Comparison of ENCODE assay signal across 21 cellular contexts in the genomic region with DNA sequence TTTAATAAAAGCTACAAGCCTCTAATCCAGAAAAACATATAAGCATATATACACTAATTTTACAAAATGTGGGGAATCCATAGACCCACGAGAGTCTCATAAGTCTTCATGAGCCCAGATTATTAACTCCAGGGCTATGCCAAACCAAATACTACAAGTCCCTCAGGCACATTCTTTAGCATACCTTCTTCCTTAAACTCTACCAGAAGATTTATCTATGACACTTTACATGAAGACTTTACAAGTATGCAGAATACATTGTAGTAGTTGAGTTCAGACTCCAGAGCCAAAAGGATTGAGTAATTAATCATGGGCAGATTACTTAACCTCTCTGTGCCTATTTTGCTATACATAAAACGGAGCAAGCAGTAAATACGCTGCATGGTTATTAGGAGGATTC.
DNase-seq lines count a peak whose midpoint lies in the region; ATAC-seq, FAIRE-seq and TF ChIP-seq lines count a peak whose summit lies in the region.
"Had no signal": no experiment of that assay in that cellular context is flagged by ENCODE, and none has a peak within 500 bp of the region (broad histone marks: within the 10 kb centered on the region; RNA-seq: fewer than 3 reads in every experiment).

No MANE protein-coding gene starts in this region.

- no peaks in the 10 kb centered on the region for H3K9me3 ChIP-seq in trophoblast cell (ENCODE audit: insufficient read depth, low read depth, low read length)
- H3K9me3 ChIP-seq: HAP-1 had no signal

- H2AK5ac ChIP-seq in trophoblast cell (ENCODE audit: low read length) = no peak overlapping the region

- no peaks in the 10 kb centered on the region for H3K79me2 ChIP-seq in trophoblast cell (ENCODE audit: control insufficient read depth, insufficient read depth, low read length, poor library complexity)

- DNase-seq in EH (ENCODE audit: low read depth) = peak; percentile 0
- DNase-seq in NCI-H226 = peak; percentile 51
- peak; percentile 8 for DNase-seq in bronchial epithelial cell (ENCODE audit: low read depth)
- peak; percentile 7 to 76 for DNase-seq in trophoblast cell
- DNase-seq in NCI-H524 (lab: John Stamatoyannopoulos, UW) = no peak
- DNase-seq in stimulated activated CD4-positive, alpha-beta T cell treated with anti-CD3 and anti-CD28 coated beads, Interleukin-4, amount 100 ng/mL, for 4 hours = no peak
- DNase-seq: C1 segment of cervical spinal cord; CD8-positive, alpha-beta T cell; COR-L47; DMS153; DMS79 treated with DMSO at 0.1 percent for 48 hours; GF-D8; HFFc6 had no signal

- no peak overlapping the region for H2AFZ ChIP-seq in trophoblast cell (ENCODE audit: insufficient read depth, low read length, poor library complexity)

- peaks cover 3% of the 10 kb centered on the region for H3K79me1 ChIP-seq in trophoblast cell (ENCODE audit: low read length)

- no peak for TF ChIP-seq CTCF in bronchial epithelial cell (IDR thresholded peaks at IDR 0.05; ENCODE audit: insufficient read depth, low read length, severe bottlenecking)

- H2BK5ac ChIP-seq in trophoblast cell (ENCODE audit: low read depth, low read length, poor library complexity) = no peak overlapping the region

- H4K91ac ChIP-seq in trophoblast cell (ENCODE audit: low read depth, low read length) = no peak overlapping the region

- H4K8ac ChIP-seq in trophoblast cell (ENCODE audit: low read depth, low read length) = no peak overlapping the region

- H3K4me3 ChIP-seq in bronchial epithelial cell (ENCODE audit: low read depth, low read length) (no peak overlapping the region), trophoblast cell (ENCODE audit: low read depth, low read length) (no peak overlapping the region)
- H3K4me3 ChIP-seq: HAP-1 had no signal

- H3K23ac ChIP-seq in trophoblast cell (ENCODE audit: low read length) = no peak overlapping the region

- WGBS in trophoblast cell (ENCODE audit: extremely low coverage, insufficient coverage, insufficient read length) = no CpG with 5 or more reads among the region's 3 CpGs

- no peak overlapping the region for H3K9ac ChIP-seq in trophoblast cell (ENCODE audit: low read length)

- no peak for ATAC-seq in HG03025 (IDR thresholded peaks at IDR 0.05; ENCODE audit: low FRiP score, unreplicated experiment)
- ATAC-seq: CD8-positive, alpha-beta T cell; HepG2 had no signal

- no peak overlapping the region for H3K4ac ChIP-seq in trophoblast cell (ENCODE audit: low read depth, low read length)

- H3K36me3 ChIP-seq in bronchial epithelial cell (ENCODE audit: control insufficient read depth, insufficient read depth, low read length) (no peaks in the 10 kb centered on the region), trophoblast cell (ENCODE audit: control insufficient read depth in 1 of 2, insufficient read depth in 2 of 2, low read length in 2 of 2) (no peaks in the 10 kb centered on the region)
- H3K36me3 ChIP-seq: HAP-1 had no signal

- H3K27me3 ChIP-seq in bronchial epithelial cell (ENCODE audit: control insufficient read depth, insufficient read depth, low read length) = no peaks in the 10 kb centered on the region
- no peaks in the 10 kb centered on the region for H3K27me3 ChIP-seq in trophoblast cell (ENCODE audit: insufficient read depth, low read length)

- no peak overlapping the region for H3K4me2 ChIP-seq in trophoblast cell (ENCODE audit: low read length)

- no peak overlapping the region for H3K14ac ChIP-seq in trophoblast cell (ENCODE audit: low read length)

- no peak for FAIRE-seq in bronchial epithelial cell (lab: Jason Lieb, UNC)
- FAIRE-seq: A204.1, D721Med, GM19239, H1, HepG2, HTR-8/SVneo had no signal

- H2BK12ac ChIP-seq in trophoblast cell (ENCODE audit: low read length) = no peak overlapping the region

- no peak overlapping the region for H2BK120ac ChIP-seq in trophoblast cell (ENCODE audit: insufficient read depth, low read length, poor library complexity)

- peak overlapping the region; percentile 69 for H3K27ac ChIP-seq in trophoblast cell (ENCODE audit: low read depth, low read length)

- H3K18ac ChIP-seq in trophoblast cell (ENCODE audit: low read length) = no peak overlapping the region

- no peak overlapping the region for H4K12ac ChIP-seq in trophoblast cell (ENCODE audit: low read depth, low read length)

- H3K4me1 ChIP-seq in trophoblast cell (ENCODE audit: control insufficient read depth in 1 of 2, insufficient read depth in 2 of 2, low read length in 2 of 2) = peaks cover 3% of the 10 kb centered on the region in 2 experiments
- H3K4me1 ChIP-seq: HAP-1 had no signal

Comparison
In these comparisons a context has a peak if more than half of its experiments do, and no peak if none do; other contexts are left out.
1. DNase-seq: peak in EH (single experiment), NCI-H226 (single experiment), bronchial epithelial cell (single experiment) and trophoblast cell (2 of 2); none in NCI-H524 (0 of 2) and stimulated activated CD4-positive, alpha-beta T cell treated with anti-CD3 and anti-CD28 coated beads, Interleukin-4, amount 100 ng/mL, for 4 hours (0 of 2).